Comparison of ENCODE assay signal across 8 cellular contexts in genomic region chr7:99617187-99617781, GRCh38. TPM values are rescaled to one million over a fixed set of nuclear protein-coding genes. Genes with fewer than 3 reads are reported as not detected.
DNase-seq lines count a peak whose midpoint lies in the region; ATAC-seq, FAIRE-seq and TF ChIP-seq lines count a peak whose summit lies in the region.

No MANE protein-coding gene starts in this region.

- TF ChIP-seq RAD21 in GM12878 (IDR thresholded peaks at IDR 0.05; ENCODE audit: insufficient read depth, low read depth, low read length), result no peak

- H2AFZ ChIP-seq in GM12878 (ENCODE audit: control insufficient read depth, low read depth, low read length), result peak overlapping the region; percentile 100

- TF ChIP-seq POLR2A in GM12878 (IDR thresholded peaks at IDR 0.05; ENCODE audit: low read depth, low read length), result no peak

- RAD21 ChIA-PET in GM12878 (lab: Charles Lee; ENCODE audit: unreplicated experiment), result interaction anchor here (1.5 to 1.9 kb wide), 2 partner anchors 59 to 296 kb away, joined by 4 to 5 read pairs; partner anchors contain the start of gene ZNF655

- no peaks in the 10 kb centered on the region for H3K9me3 ChIP-seq in CD4-positive, alpha-beta memory T cell (ENCODE audit: control insufficient read depth in 1 of 2, low read length in 2 of 2)
- H3K9me3 ChIP-seq in GM12878 (replicated peaks; ENCODE audit: control insufficient read depth, insufficient read depth, low read length) (peaks cover 2% of the 10 kb centered on the region; the same call in 1 of the 3 replicates), mononuclear cell (ENCODE audit: low read depth, low read length) (no peaks in the 10 kb centered on the region)

- no peaks in the 10 kb centered on the region for H4K20me1 ChIP-seq in GM12878 (ENCODE audit: control insufficient read depth, insufficient read depth)

- BruUV-seq in GM12878 (replicated peaks; lab: Mats Ljungman, UMichigan), result TSS peak; percentile 54

- no peak for TF ChIP-seq EP300 in GM12878 (IDR thresholded peaks at IDR 0.05; ENCODE audit: borderline replicate concordance in 1 of 2, control insufficient read depth in 1 of 2, low read depth in 2 of 2, low read length in 2 of 2)

- no peak for TF ChIP-seq CTCF in GM12878 (IDR thresholded peaks at IDR 0.05 in 2 of 3, conservative IDR thresholded peaks at IDR 0.05 in 1 of 3; ENCODE audit: control insufficient read depth in 2 of 3, extremely low read depth in 1 of 3, insufficient read depth in 1 of 3, low read depth in 3 of 3, low read length in 3 of 3)

- ATAC-seq in HG03097 (IDR thresholded peaks at IDR 0.05; ENCODE audit: low FRiP score, unreplicated experiment) (peak; percentile 36), GM12878 (peak; percentile 72; the same call in 2 of the 3 replicates), GM21526 (IDR thresholded peaks at IDR 0.05; ENCODE audit: low FRiP score, unreplicated experiment) (no peak)

- CTCF ChIA-PET in CD4-positive, alpha-beta memory T cell (lab: Charles Lee; ENCODE audit: partially characterized antibody), result no interaction called here
- CTCF ChIA-PET in GM12878 (lab: Yijun Ruan, JAX), result interaction anchor here (1.4 to 1.8 kb wide), 2 partner anchors 59 to 223 kb away, joined by 4 to 7 read pairs; partner anchors contain the start of gene ZNF655

- H3K9ac ChIP-seq in GM12878 (ENCODE audit: control insufficient read depth, insufficient read depth, low read length), result peak overlapping the region; percentile 97

- intact Hi-C loops in CD4-positive, alpha-beta memory T cell (cut with micrococcal nuclease), result loop anchor here (2.0 kb wide), 3 partner anchors 36 to 144 kb away; partner anchors contain the start of genes ZNF655 and ZNF789
- intact Hi-C loops in GM12878 (cut with micrococcal nuclease; ENCODE audit: unreplicated experiment), result loop anchor here (10.0 kb wide), 1 partner anchor 152 kb away; the partner anchor contains the start of gene ATP5MF

- peak overlapping the region; percentile 96 for H3K27ac ChIP-seq in CD4-positive, alpha-beta memory T cell (ENCODE audit: low read depth, low read length)
- peak overlapping the region; percentile 89 for H3K27ac ChIP-seq in GM12878 (ENCODE audit: control insufficient read depth, insufficient read depth)

- peak overlapping the region; percentile 89 for H3K4me2 ChIP-seq in GM12878 (ENCODE audit: control insufficient read depth, insufficient read depth)

- SMC1A ChIA-PET in GM12878 (lab: Charles Lee; ENCODE audit: uncharacterized antibody, unreplicated experiment), result no interaction called here

- no peaks in the 10 kb centered on the region for H3K27me3 Mint-ChIP-seq in CD4-positive, alpha-beta memory T cell

- H3K4me1 ChIP-seq in CD4-positive, alpha-beta memory T cell (ENCODE audit: insufficient read depth, low read length), result peaks cover 21% of the 10 kb centered on the region
- H3K4me1 ChIP-seq in GM12878 (ENCODE audit: control insufficient read depth, insufficient read depth, low read length) (peaks cover 2% of the 10 kb centered on the region; the same call in 1 of the 2 replicates), mononuclear cell (ENCODE audit: insufficient read depth, low read length) (peaks cover 22% of the 10 kb centered on the region)

- peak overlapping the region; percentile 96 to 99 (median 98) for H3K4me3 Mint-ChIP-seq in CD4-positive, alpha-beta memory T cell

- in situ Hi-C loops in GM12878 (cut with MboI), result no loop called here

- H3K27ac Mint-ChIP-seq in CD4-positive, alpha-beta memory T cell, result peak overlapping the region; percentile 90 to 99 (median 96)

- peaks cover 18% of the 10 kb centered on the region for H3K79me2 ChIP-seq in GM12878 (ENCODE audit: control insufficient read depth, insufficient read depth, low read length)

- DNase-seq in CD4-positive, alpha-beta memory T cell, result no peak
- DNase-seq in GM12878 (ENCODE audit: low read depth, low spot score), result no peak
- no peak for DNase-seq in GM19238 (ENCODE audit: insufficient read length, low spot score)
- no peak for DNase-seq in NCI-H2107 (lab: John Stamatoyannopoulos, UW)
- no peak for DNase-seq in KG1 (lab: John Stamatoyannopoulos, UW)

- peak overlapping the region; percentile 79 for H3K4me3 ChIP-seq in CD4-positive, alpha-beta memory T cell (ENCODE audit: low read length in 2 of 2)
- H3K4me3 ChIP-seq in GM12878 (peak overlapping the region; percentile 88), mononuclear cell (ENCODE audit: low read length) (peak overlapping the region; percentile 89)

- POLR2A ChIA-PET in CD4-positive, alpha-beta memory T cell (lab: Charles Lee; ENCODE audit: partially characterized antibody), result interaction anchor here (0.6 to 3.6 kb wide), 13 partner anchors 7 to 484 kb away, joined by 3 to 53 read pairs (median 5); partner anchors contain the start of genes ATP5MF, BUD31, FAM200A and MCM7
- POLR2A ChIA-PET in GM12878 (lab: Charles Lee), result interaction anchor here (1.3 kb wide), 1 partner anchor 59 kb away, joined by 6 read pairs; the partner anchor contains the start of gene ZNF655

- no peak for FAIRE-seq in GM12878 (lab: Jason Lieb, UNC)

- WGBS in GM12878 (ENCODE audit: insufficient coverage, insufficient replicate concordance, low lambda C conversion rate, missing lambda C conversion rate), result 22% methylated on average over 22 of the region's 22 CpGs

- peaks cover 18 to 55% (median 38%) of the 10 kb centered on the region in 4 donors for H3K4me1 Mint-ChIP-seq in CD4-positive, alpha-beta memory T cell

- H3K36me3 Mint-ChIP-seq in CD4-positive, alpha-beta memory T cell, result peaks cover 30 to 53% of the 10 kb centered on the region in 2 donors

- H3K27me3 ChIP-seq in CD4-positive, alpha-beta memory T cell (ENCODE audit: insufficient read depth, low read length), result no peaks in the 10 kb centered on the region
- H3K27me3 ChIP-seq in GM12878 (replicated peaks in 1 of 2; ENCODE audit: control insufficient read depth in 2 of 2, insufficient read depth in 2 of 2, low read length in 1 of 2) (no peaks in the 10 kb centered on the region), mononuclear cell (ENCODE audit: insufficient read depth, low read length) (peaks cover 6% of the 10 kb centered on the region)

- no peaks in the 10 kb centered on the region for H3K9me3 Mint-ChIP-seq in CD4-positive, alpha-beta memory T cell

- peaks cover 34% of the 10 kb centered on the region for H3K36me3 ChIP-seq in CD4-positive, alpha-beta memory T cell (ENCODE audit: insufficient read depth, low read length)
- peaks cover 8 to 31% of the 10 kb centered on the region in 2 experiments for H3K36me3 ChIP-seq in GM12878 (ENCODE audit: control insufficient read depth in 2 of 2, insufficient read depth in 2 of 2, low read length in 1 of 2)

RNA-seq across cellular contexts. Expression of gene ZSCAN25, which starts 0.5 kb away (rescaled TPM):
- total RNA-seq in CD4-positive, alpha-beta memory T cell, result 10 to 100 TPM; 40.4 to 43.1 TPM
- polyA plus RNA-seq in CD4-positive, alpha-beta memory T cell, result 10 to 100 TPM; 10.2 to 18.3 TPM
- total RNA-seq in GM12878 (2013; cell fraction: nucleolus; rRNA removed), result 50.8 and 54.7 TPM in 2 replicates
- total RNA-seq in GM12878 (2014; rRNA removed) (11.1 and 11.4 TPM in 2 replicates), GM12878 (2014; rRNA removed; fragmentation: Illumina TruSeq; extraction: Trizol) (8.0 and 8.3 TPM in 2 replicates), GM12878 (2021) (11.4 and 14.5 TPM in 2 replicates), mononuclear cell (28.8 TPM)
- 4.1 TPM for polyA plus RNA-seq in GM12878 (2011; ENCODE audit: low read depth)
- polyA plus RNA-seq in GM12878 (2011; rRNA removed) (14.9 and 15.6 TPM in 2 replicates), GM12878 (2014; fragmentation: Illumina TruSeq; extraction: Trizol) (4.7 and 6.4 TPM in 2 replicates), GM12878 (2014; fragmentation: Nextera tagmentation; extraction: Ambion mirVana) (under 1 TPM; 0.79 to 0.98 TPM), GM12878 (2014; rRNA removed) (8.8 and 9.5 TPM in 2 replicates), GM12878 (2016; fragmentation: Nextera tagmentation; extraction: Ambion mirVana) (10 to 100 TPM in 1 of 2 experiments, 1 to 10 TPM in 1; 9.8 to 10.1 TPM)
- polyA plus RNA-seq in GM12878 (2011; cell fraction: cytosol; rRNA removed), result 14.0 and 15.4 TPM in 2 replicates
- polyA plus RNA-seq in GM12878 (2011; cell fraction: nucleus; rRNA removed), result 22.0 and 25.2 TPM in 2 replicates
- 5.0 and 6.6 TPM in 2 replicates for polyA plus RNA-seq in GM12878 (2012)
- polyA minus RNA-seq in GM12878 (2011; rRNA and poly(A)+ RNA removed), result 36.6 and 51.0 TPM in 2 replicates
- 5.3 and 6.4 TPM in 2 replicates for polyA minus RNA-seq in GM12878 (2011; cell fraction: cytosol; rRNA and poly(A)+ RNA removed)
- 29.3 and 56.6 TPM in 2 replicates for polyA minus RNA-seq in GM12878 (2011; cell fraction: nucleus; rRNA and poly(A)+ RNA removed)

RNA-seq across cellular contexts. Expression of gene TMEM225B, which starts 19.2 kb away (rescaled TPM):
- 1 to 10 TPM; 1.0 to 1.1 TPM for total RNA-seq in CD4-positive, alpha-beta memory T cell
- polyA plus RNA-seq in CD4-positive, alpha-beta memory T cell, result under 1 TPM; 0.61 to 0.98 TPM
- 1.1 and 1.9 TPM in 2 replicates for total RNA-seq in GM12878 (2013; cell fraction: nucleolus; rRNA removed)
- total RNA-seq in GM12878 (2014; rRNA removed) (0.60 and 0.62 TPM in 2 replicates), GM12878 (2014; rRNA removed; fragmentation: Illumina TruSeq; extraction: Trizol) (0.23 and 0.31 TPM in 2 replicates), GM12878 (2021) (0.26 and 0.45 TPM in 2 replicates), mononuclear cell (1.4 TPM)
- 0.60 TPM for polyA plus RNA-seq in GM12878 (2011; ENCODE audit: low read depth)
- polyA plus RNA-seq in GM12878 (2011; rRNA removed) (1.4 and 1.9 TPM in 2 replicates), GM12878 (2014; fragmentation: Illumina TruSeq; extraction: Trizol) (0.22 TPM in 1 of 2 replicates, not detected in the other), GM12878 (2014; fragmentation: Nextera tagmentation; extraction: Ambion mirVana) (under 1 TPM; 0.31 to 0.55 TPM), GM12878 (2014; rRNA removed) (0.11 and 0.85 TPM in 2 replicates), GM12878 (2016; fragmentation: Nextera tagmentation; extraction: Ambion mirVana) (under 1 TPM; 0.27 to 0.55 TPM)
- polyA plus RNA-seq in GM12878 (2011; cell fraction: cytosol; rRNA removed), result 1.3 TPM in 2 replicates
- polyA plus RNA-seq in GM12878 (2011; cell fraction: nucleus; rRNA removed), result 2.0 and 5.1 TPM in 2 replicates
- 0.62 and 0.68 TPM in 2 replicates for polyA plus RNA-seq in GM12878 (2012)
- polyA minus RNA-seq in GM12878 (2011; rRNA and poly(A)+ RNA removed), result 0.67 and 1.4 TPM in 2 replicates
- not detected in 2 replicates for polyA minus RNA-seq in GM12878 (2011; cell fraction: cytosol; rRNA and poly(A)+ RNA removed)
- 0.36 TPM in 1 of 2 replicates, not detected in the other for polyA minus RNA-seq in GM12878 (2011; cell fraction: nucleus; rRNA and poly(A)+ RNA removed)

RNA-seq across cellular contexts. Expression of gene ZNF655, which starts 58.8 kb away (rescaled TPM):
- total RNA-seq in CD4-positive, alpha-beta memory T cell, result 100 to 1,000 TPM; 137 to 150 TPM
- 10 to 100 TPM; 66.8 to 74.0 TPM for polyA plus RNA-seq in CD4-positive, alpha-beta memory T cell
- total RNA-seq in GM12878 (2013; cell fraction: nucleolus; rRNA removed), result 323 and 325 TPM in 2 replicates
- total RNA-seq in GM12878 (2014; rRNA removed) (54.3 and 57.2 TPM in 2 replicates), GM12878 (2014; rRNA removed; fragmentation: Illumina TruSeq; extraction: Trizol) (52.9 and 54.2 TPM in 2 replicates), GM12878 (2021) (43.7 and 43.8 TPM in 2 replicates), mononuclear cell (122 TPM)
- polyA plus RNA-seq in GM12878 (2011; ENCODE audit: low read depth), result 24.4 TPM
- polyA plus RNA-seq in GM12878 (2011; rRNA removed) (107 and 133 TPM in 2 replicates), GM12878 (2014; fragmentation: Illumina TruSeq; extraction: Trizol) (61.2 and 80.1 TPM in 2 replicates), GM12878 (2014; fragmentation: Nextera tagmentation; extraction: Ambion mirVana) (10 to 100 TPM; 14.5 to 21.4 TPM), GM12878 (2014; rRNA removed) (75.1 and 76.0 TPM in 2 replicates), GM12878 (2016; fragmentation: Nextera tagmentation; extraction: Ambion mirVana) (10 to 100 TPM; 52.1 to 52.7 TPM)
- polyA plus RNA-seq in GM12878 (2011; cell fraction: cytosol; rRNA removed), result 71.5 and 86.9 TPM in 2 replicates
- 173 and 184 TPM in 2 replicates for polyA plus RNA-seq in GM12878 (2011; cell fraction: nucleus; rRNA removed)
- polyA plus RNA-seq in GM12878 (2012), result 34.9 and 40.6 TPM in 2 replicates
- polyA minus RNA-seq in GM12878 (2011; rRNA and poly(A)+ RNA removed), result 76.9 and 90.5 TPM in 2 replicates
- 22.1 and 28.3 TPM in 2 replicates for polyA minus RNA-seq in GM12878 (2011; cell fraction: cytosol; rRNA and poly(A)+ RNA removed)
- polyA minus RNA-seq in GM12878 (2011; cell fraction: nucleus; rRNA and poly(A)+ RNA removed), result 73.3 and 96.1 TPM in 2 replicates
